ENCODE assay signal across 1 cellular context in genomic region chr17:7100641-7101379, GRCh38.
TF ChIP-seq lines count a peak whose summit lies in the region.

No MANE protein-coding gene starts in this region.

TF ChIP-seq in HepG2, 621 proteins besides CTCF, POLR2A, EP300 and RAD21:
- TF ChIP-seq ZBTB33 (CRISPR knock-in tag; IDR thresholded peaks at IDR 0.05) (peak; percentile 16), RBM22 (optimal IDR thresholded peaks at IDR 0.05; ENCODE audit: low read length) (peak; percentile 51), RBFOX2 (IDR thresholded peaks at IDR 0.05; ENCODE audit: low read depth, low read length) (peak; percentile 90), ZNF687 (CRISPR knock-in tag; IDR thresholded peaks at IDR 0.05) (0 out of 2 replicates have a peak, but pooled peaks have one; percentile 19), ZBTB38 (CRISPR knock-in tag; IDR thresholded peaks at IDR 0.05) (peak; percentile 92), AGO2 (optimal IDR thresholded peaks at IDR 0.05; ENCODE audit: low read depth, low read length) (peak; percentile 92)
